19 cellular contexts compared by ENCODE assay signal in the genomic region with DNA sequence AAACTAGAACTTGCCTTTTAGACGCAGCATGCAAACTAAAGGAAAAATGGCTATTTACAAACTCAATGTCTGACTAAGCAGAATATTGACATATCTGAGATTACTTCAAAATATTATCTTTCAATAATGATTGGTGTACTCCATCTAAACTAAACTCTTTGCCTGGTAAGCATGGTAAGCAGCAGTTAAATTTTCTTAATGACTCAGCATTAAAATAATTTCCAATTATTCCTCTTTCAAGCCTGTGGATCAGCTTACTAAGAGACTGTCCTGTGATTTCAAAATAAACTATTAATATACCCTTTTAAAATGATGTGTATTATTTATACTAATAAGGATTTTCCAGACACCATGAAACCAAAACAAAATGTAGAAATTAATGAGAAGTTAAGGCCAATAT.
DNase-seq lines count a peak whose midpoint lies in the region; ATAC-seq, FAIRE-seq and TF ChIP-seq lines count a peak whose summit lies in the region.
"Had no signal": no experiment of that assay in that cellular context is flagged by ENCODE, and none has a peak within 500 bp of the region (broad histone marks: within the 10 kb centered on the region; RNA-seq: fewer than 3 reads in every experiment).

No MANE protein-coding gene starts in this region.

- H3K79me2 ChIP-seq in HepG2 (ENCODE audit: insufficient read depth, low read length), result no peaks in the 10 kb centered on the region

- no peak overlapping the region for H2BK120ac ChIP-seq in IMR-90 (ENCODE audit: low read depth, low read length)

- H3K4me3 ChIP-seq in HepG2 (replicated peaks in 1 of 3; ENCODE audit: insufficient read depth in 1 of 3, low read depth in 2 of 3, low read length in 3 of 3) (no peak overlapping the region), right lobe of liver (no peak overlapping the region), IMR-90 (ENCODE audit: insufficient read depth, low read depth, low read length) (no peak overlapping the region)
- H3K4me3 ChIP-seq: BLaER1 had no signal

- in situ Hi-C loops in HepG2 (cut with HindIII; ENCODE audit: extremely low pct_ligation_motif_present, low pct_unique_long_range_greater_than_20kb) (no loop called here), IMR-90 (cut with MboI; ENCODE audit: low sequenced_read_pairs) (no loop called here)

- H3K9me3 ChIP-seq in HepG2 (ENCODE audit: low read length) (no peaks in the 10 kb centered on the region), right lobe of liver (no peaks in the 10 kb centered on the region), IMR-90 (ENCODE audit: control insufficient read depth, insufficient read depth, low read length) (no peaks in the 10 kb centered on the region)
- H3K9me3 ChIP-seq: BE2C, BLaER1, Caco-2 had no signal

- H3K36me3 Mint-ChIP-seq in CD14-positive monocyte, result no peaks in the 10 kb centered on the region
- H3K36me3 Mint-ChIP-seq: CD8-positive, alpha-beta T cell had no signal

- peaks cover 5% of the 10 kb centered on the region for H3K4me1 Mint-ChIP-seq in CD14-positive monocyte

- H4K8ac ChIP-seq in IMR-90 (ENCODE audit: low read depth in 2 of 2, low read length in 2 of 2), result no peak overlapping the region

- peaks cover 0 to 7% (median 5%) of the 10 kb centered on the region in 7 donors for H3K9me3 Mint-ChIP-seq in CD14-positive monocyte
- H3K9me3 Mint-ChIP-seq: CD8-positive, alpha-beta T cell had no signal

- intact Hi-C loops in HepG2 (cut with micrococcal nuclease; ENCODE audit: unreplicated experiment), result no loop called here
- intact Hi-C loops in right lobe of liver (cut with DNase I), result no loop called here
- intact Hi-C loops in IMR-90 (cut with micrococcal nuclease), result no loop called here
- intact Hi-C loops in CD14-positive monocyte (cut with micrococcal nuclease), result no loop called here

- H2AFZ ChIP-seq in HepG2 (ENCODE audit: low read length), result no peak overlapping the region
- H2AFZ ChIP-seq in IMR-90 (replicated peaks; ENCODE audit: low read length, poor library complexity), result no peak overlapping the region

- H3K4me1 ChIP-seq in HepG2 (ENCODE audit: insufficient read depth, low read length) (peaks cover 14% of the 10 kb centered on the region), right lobe of liver (peaks cover 0 to 8% (median 0%) of the 10 kb centered on the region in 4 donors), IMR-90 (ENCODE audit: control insufficient read depth, insufficient read depth, low read length) (peaks cover 4% of the 10 kb centered on the region)
- H3K4me1 ChIP-seq: BLaER1 had no signal

- H3K18ac ChIP-seq in IMR-90 (ENCODE audit: low read depth, low read length), result no peak overlapping the region

- no peak overlapping the region for H3K9ac ChIP-seq in HepG2 (ENCODE audit: insufficient read depth, low read depth, low read length)
- H3K9ac ChIP-seq in IMR-90 (ENCODE audit: low read depth, low read length), result no peak overlapping the region
- H3K9ac ChIP-seq: BLaER1 had no signal

- no peak overlapping the region for H2AK9ac ChIP-seq in IMR-90 (replicated peaks; ENCODE audit: low read depth, low read length, poor library complexity)

- H3K4ac ChIP-seq in IMR-90 (ENCODE audit: low read depth, low read length), result no peak overlapping the region

- no peak overlapping the region for H2BK15ac ChIP-seq in IMR-90 (ENCODE audit: low read depth, low read length)

- 0 out of 2 replicates have a peak, but pooled peaks cover 3% of the 10 kb centered on the region for H3K9me1 ChIP-seq in IMR-90 (ENCODE audit: insufficient read depth, low read length)

- H3K27ac Mint-ChIP-seq in CD14-positive monocyte, result no peak overlapping the region
- H3K27ac Mint-ChIP-seq: CD4-positive, alpha-beta T cell; CD8-positive, alpha-beta T cell had no signal

- no peak overlapping the region for H4K91ac ChIP-seq in IMR-90 (ENCODE audit: insufficient read depth, low read depth, low read length)

- TF ChIP-seq POLR2A in HepG2 (IDR thresholded peaks at IDR 0.05; ENCODE audit: insufficient read depth in 1 of 2, low read depth in 2 of 2, low read length in 2 of 2) (no peak), right lobe of liver (IDR thresholded peaks at IDR 0.05) (no peak), IMR-90 (IDR thresholded peaks at IDR 0.05; ENCODE audit: low read depth, low read length) (no peak)

- DNase-seq in HepG2 (ENCODE audit: low spot score) (no peak), right lobe of liver (no peak), IMR-90 (no peak), NK-92 (lab: John Stamatoyannopoulos, UW; ENCODE audit: unreplicated experiment) (no peak), CD14-positive monocyte (ENCODE audit: low spot score) (no peak)
- DNase-seq: ACHN; BE2C; C1 segment of cervical spinal cord; Caco-2; Calu3; CD4-positive, alpha-beta T cell; CD8-positive, alpha-beta T cell; DMS79 treated with DMSO at 0.1 percent for 48 hours; GF-D8 had no signal

- TF ChIP-seq RAD21 in HepG2 (CRISPR knock-in tag; IDR thresholded peaks at IDR 0.05) (no peak), IMR-90 (IDR thresholded peaks at IDR 0.05; ENCODE audit: low read length) (no peak)

- no peak overlapping the region for H3K56ac ChIP-seq in IMR-90 (ENCODE audit: extremely low read depth, insufficient read depth, low read length)

- no peak overlapping the region for H3K14ac ChIP-seq in IMR-90 (replicated peaks; ENCODE audit: low read depth, low read length)

- BruUV-seq in HepG2 (replicated peaks; lab: Mats Ljungman, UMichigan), result no TSS peak
- no TSS peak for BruUV-seq in IMR-90 (replicated peaks; lab: Mats Ljungman, UMichigan)

- H3K36me3 ChIP-seq in HepG2 (replicated peaks in 1 of 2; ENCODE audit: control insufficient read depth in 1 of 2, insufficient read depth in 2 of 2, low read length in 2 of 2) (no peaks in the 10 kb centered on the region), right lobe of liver (no peaks in the 10 kb centered on the region), IMR-90 (ENCODE audit: control insufficient read depth, insufficient read depth, low read length) (no peaks in the 10 kb centered on the region)
- H3K36me3 ChIP-seq: BE2C, BLaER1 had no signal

- H2BK20ac ChIP-seq in IMR-90 (ENCODE audit: low read depth, low read length), result no peak overlapping the region

- no peak overlapping the region for H2AK5ac ChIP-seq in IMR-90 (ENCODE audit: low read depth, low read length)

- H3K27ac ChIP-seq in HepG2 (ENCODE audit: extremely low read length, insufficient read depth, low read length), result no peak overlapping the region
- H3K27ac ChIP-seq in right lobe of liver, result no peak overlapping the region
- no peak overlapping the region for H3K27ac ChIP-seq in IMR-90 (ENCODE audit: insufficient read depth, low read length)
- H3K27ac ChIP-seq: 22Rv1, BLaER1 had no signal

- H2BK5ac ChIP-seq in IMR-90 (ENCODE audit: low read depth, low read length, poor library complexity, severe bottlenecking), result no peak overlapping the region

- H3K23ac ChIP-seq in IMR-90 (ENCODE audit: low read depth, low read length), result no peak overlapping the region

- H3K4me3 Mint-ChIP-seq in CD14-positive monocyte, result no peak overlapping the region
- H3K4me3 Mint-ChIP-seq: CD4-positive, alpha-beta T cell; CD8-positive, alpha-beta T cell had no signal

- POLR2A ChIA-PET in HepG2 (lab: Yijun Ruan, JAX) (no interaction called here), IMR-90 (lab: Charles Lee; ENCODE audit: unreplicated experiment) (no interaction called here)

- dilution Hi-C loops in IMR-90 (cut with HindIII; ENCODE audit: low sequenced_read_pairs, unreplicated experiment), result no loop called here

- H3K27me3 ChIP-seq in HepG2 (ENCODE audit: control insufficient read depth in 1 of 2, insufficient read depth in 2 of 2, low read length in 2 of 2), result no peaks in the 10 kb centered on the region
- H3K27me3 ChIP-seq in right lobe of liver, result no peaks in the 10 kb centered on the region
- no peaks in the 10 kb centered on the region for H3K27me3 ChIP-seq in IMR-90 (ENCODE audit: control insufficient read depth, insufficient read depth, low read length)
- H3K27me3 ChIP-seq: BE2C, BLaER1 had no signal

- H3K79me1 ChIP-seq in IMR-90 (ENCODE audit: low read depth in 1 of 2, low read length in 2 of 2), result peaks cover 6 to 16% of the 10 kb centered on the region in 2 experiments; a peak in 3 of 4 replicates

- H4K5ac ChIP-seq in IMR-90 (ENCODE audit: low read depth, low read length), result no peak overlapping the region

- ATAC-seq in HepG2 (no peak), right lobe of liver (no peak), IMR-90 (ENCODE audit: low read depth) (no peak)
- ATAC-seq: CD8-positive, alpha-beta T cell had no signal

- TF ChIP-seq EP300 in HepG2 (IDR thresholded peaks at IDR 0.05; ENCODE audit: low read depth in 2 of 2, low read length in 2 of 2) (no peak), HepG2 (CRISPR knock-in tag; IDR thresholded peaks at IDR 0.05; ENCODE audit: borderline replicate concordance) (no peak)

- H3K4me2 ChIP-seq in HepG2 (ENCODE audit: low read depth, low read length) (no peak overlapping the region), IMR-90 (ENCODE audit: low read depth, low read length) (no peak overlapping the region)
- H3K4me2 ChIP-seq: BLaER1 had no signal

- WGBS in HepG2 (ENCODE audit: low lambda C conversion rate), result 93% methylated on average over 1 of the region's 1 CpG
- 100% methylated on average over 1 of the region's 1 CpG for WGBS in right lobe of liver (ENCODE audit: insufficient coverage, low coverage, low lambda C conversion rate, missing lambda C conversion rate)
- WGBS in IMR-90 (ENCODE audit: extremely low coverage in 2 of 2, insufficient read length in 1 of 2), 2 experiments, result no CpG with 5 or more reads among the region's 1 CpG

- FAIRE-seq in HepG2 (lab: Jason Lieb, UNC), result no peak
- FAIRE-seq: D721Med, G401.6, GM12891 had no signal

- CTCF ChIA-PET in HepG2 (lab: Yijun Ruan, JAX; ENCODE audit: low intra/inter-chr PET ratio, low total read pairs), result no interaction called here
- CTCF ChIA-PET in IMR-90 (lab: Yijun Ruan, JAX), result interaction anchor here (1.2 kb wide), 1 partner anchor 9 kb away, joined by 3 read pairs; no protein-coding TSS in a partner anchor

- no peak for TF ChIP-seq CTCF in HepG2 (CRISPR knock-in tag; IDR thresholded peaks at IDR 0.05)
- TF ChIP-seq CTCF in right lobe of liver (IDR thresholded peaks at IDR 0.05), result no peak
- TF ChIP-seq CTCF in IMR-90 (conservative IDR thresholded peaks at IDR 0.05; ENCODE audit: low read depth, low read length), result no peak
- TF ChIP-seq CTCF in CD14-positive monocyte (IDR thresholded peaks at IDR 0.05), result no peak

- peaks cover 0 to 2% (median 0%) of the 10 kb centered on the region in 3 donors for H3K27me3 Mint-ChIP-seq in CD14-positive monocyte (ENCODE audit: low read depth in 3 of 3)
- H3K27me3 Mint-ChIP-seq: CD4-positive, alpha-beta T cell had no signal

- no peaks in the 10 kb centered on the region for H4K20me1 ChIP-seq in HepG2 (ENCODE audit: insufficient read depth, low read length)
- H4K20me1 ChIP-seq in IMR-90 (ENCODE audit: insufficient read depth, low read length), result peaks cover 6% of the 10 kb centered on the region; the same call in 1 of the 2 replicates
- H4K20me1 ChIP-seq: BLaER1 had no signal

TF ChIP-seq in IMR-90, 13 proteins besides CTCF, POLR2A, EP300 and RAD21 (continues in another document):
- no peak for TF ChIP-seq SMC3 (IDR thresholded peaks at IDR 0.05; ENCODE audit: low read depth, low read length)
